Comparison of ENCODE assay signal across 10 cellular contexts in the genomic region with DNA sequence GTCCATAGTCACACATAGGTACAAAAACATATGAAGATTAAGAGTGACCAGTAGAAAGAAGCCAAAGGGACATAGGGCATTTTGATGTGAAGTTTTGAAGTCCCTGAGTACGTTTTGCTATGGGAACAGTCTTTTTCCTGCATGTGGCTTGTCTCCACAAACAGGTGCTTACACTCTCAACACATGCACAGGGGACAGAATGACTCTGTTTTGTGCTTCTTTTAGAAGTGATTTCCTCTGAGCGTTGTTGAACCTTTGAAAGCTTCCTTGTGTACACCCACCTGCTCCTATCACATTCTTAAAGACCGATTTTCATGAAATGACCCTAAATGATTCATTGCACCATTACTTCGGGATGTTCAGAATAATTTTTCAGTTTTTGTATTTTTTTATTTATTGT.
"Had no signal": no experiment of that assay in that cellular context is flagged by ENCODE, and none has a peak within 500 bp of the region (broad histone marks: within the 10 kb centered on the region; RNA-seq: fewer than 3 reads in every experiment).

No MANE protein-coding gene starts in this region.

- H3K9ac ChIP-seq: GM23248 had no signal

- H3K4me3 ChIP-seq: GM23248, GM23338, HAP-1 had no signal

- H3K36me3 ChIP-seq: HAP-1 had no signal

- H3K4me1 ChIP-seq: HAP-1 had no signal

- DNase-seq: GM23248, GOT3, H7, H9, HCEC 1CT, HFFc6 had no signal

- FAIRE-seq: H54 had no signal

- H3K27ac ChIP-seq: GM23248 had no signal

- H2AFZ ChIP-seq: GM23248, GM23338 had no signal

- H3K9me3 ChIP-seq: HAP-1 had no signal

- ATAC-seq: GM23338, HCT116 had no signal

- H3K4me2 ChIP-seq: GM23338 had no signal
